In genomic region chr2:151878655-151879563, GRCh38 we compare ENCODE assay signal across 13 cellular contexts. TPM values are rescaled to one million over a fixed set of nuclear protein-coding genes. Genes with fewer than 3 reads are reported as not detected.
DNase-seq lines count a peak whose midpoint lies in the region; ATAC-seq, FAIRE-seq and TF ChIP-seq lines count a peak whose summit lies in the region.
"Had no signal": no experiment of that assay in that cellular context is flagged by ENCODE, and none has a peak within 500 bp of the region (broad histone marks: within the 10 kb centered on the region; RNA-seq: fewer than 3 reads in every experiment).

No MANE protein-coding gene starts in this region.

- no peaks in the 10 kb centered on the region for H4K20me1 ChIP-seq in PC-9 (ENCODE audit: insufficient read depth)
- H4K20me1 ChIP-seq: BLaER1 had no signal

- no peaks in the 10 kb centered on the region for H3F3A ChIP-seq in PC-9 (ENCODE audit: insufficient read depth, low read depth)

- BruUV-seq in MCF 10A (replicated peaks; lab: Mats Ljungman, UMichigan) (no TSS peak), PC-9 (replicated peaks; lab: Mats Ljungman, UMichigan) (no TSS peak)

- H3K9me3 ChIP-seq in breast epithelium, result no peaks in the 10 kb centered on the region
- H3K9me3 ChIP-seq in PC-9 (ENCODE audit: insufficient read depth, low read depth), result no peaks in the 10 kb centered on the region

- H3K27ac ChIP-seq in breast epithelium (no peak overlapping the region), PC-9 (peak overlapping the region; percentile 24; the same call in 1 of the 2 replicates)
- H3K27ac ChIP-seq: BLaER1 had no signal

- no peak overlapping the region for H2AFZ ChIP-seq in PC-9

- no peaks in the 10 kb centered on the region for H3K27me3 ChIP-seq in breast epithelium
- H3K27me3 ChIP-seq in PC-9 (ENCODE audit: insufficient read depth, low read depth), result no peaks in the 10 kb centered on the region
- H3K27me3 ChIP-seq: BLaER1 had no signal

- H3K4me1 Mint-ChIP-seq in MCF 10A (ENCODE audit: insufficient read depth, unreplicated experiment), result peaks cover 5% of the 10 kb centered on the region
- H3K4me1 Mint-ChIP-seq: naive B cell had no signal

- H3K27ac Mint-ChIP-seq in MCF 10A (ENCODE audit: low read depth, unreplicated experiment), result no peak overlapping the region
- H3K27ac Mint-ChIP-seq: naive B cell had no signal

- peak; percentile 19 for DNase-seq in MCF 10A (ENCODE audit: unreplicated experiment)
- DNase-seq in breast epithelium (ENCODE audit: low spot score in 2 of 2), result no peak
- peak; percentile 18 to 60 for DNase-seq in PC-9
- peak; percentile 18 for DNase-seq in fibroblast of villous mesenchyme (ENCODE audit: low read depth)
- peak; percentile 25 for DNase-seq in urothelium cell line (ENCODE audit: low spot score)
- no peak for DNase-seq in UCSD-AML1 (lab: John Stamatoyannopoulos, UW; ENCODE audit: unreplicated experiment)
- no peak for DNase-seq in DMS 273 treated with DMSO at 0.1 percent for 48 hours (lab: John Stamatoyannopoulos, UW)
- DNase-seq: Karpas-422, naive B cell had no signal

- H3K79me2 ChIP-seq in PC-9 (ENCODE audit: low read depth), result no peaks in the 10 kb centered on the region

- CTCF ChIA-PET in MCF 10A (lab: Yijun Ruan, JAX), result interaction anchor here (0.7 to 0.9 kb wide), 4 partner anchors 8 to 426 kb away, joined by 3 read pairs; no protein-coding TSS in a partner anchor
- CTCF ChIA-PET in PC-9 (lab: Charles Lee), result interaction anchor here (0.6 kb wide), 1 partner anchor 16 kb away, joined by 4 read pairs; no protein-coding TSS in a partner anchor

- ATAC-seq in HG02571 (IDR thresholded peaks at IDR 0.05; ENCODE audit: unreplicated experiment), result no peak

- H3K4me2 ChIP-seq in PC-9, result no peak overlapping the region
- H3K4me2 ChIP-seq: BLaER1 had no signal

- H3K27me3 Mint-ChIP-seq in MCF 10A (ENCODE audit: insufficient read depth, unreplicated experiment), result no peaks in the 10 kb centered on the region
- H3K27me3 Mint-ChIP-seq: naive B cell had no signal

- H3K36me3 Mint-ChIP-seq in MCF 10A (ENCODE audit: insufficient read depth, unreplicated experiment), result no peaks in the 10 kb centered on the region
- H3K36me3 Mint-ChIP-seq: naive B cell had no signal

- H3K9me2 ChIP-seq in PC-9 (ENCODE audit: insufficient read depth), result no peaks in the 10 kb centered on the region

- no peak for TF ChIP-seq POLR2A in breast epithelium (IDR thresholded peaks at IDR 0.05)

- intact Hi-C loops in MCF 10A (cut with micrococcal nuclease), result no loop called here
- intact Hi-C loops in breast epithelium (cut with DNase I; ENCODE audit: low total_unique reads), result no loop called here
- intact Hi-C loops in PC-9 (cut with micrococcal nuclease; ENCODE audit: unreplicated experiment), result no loop called here

- POLR2A ChIA-PET in MCF 10A (lab: Yijun Ruan, JAX) (interaction anchor here (0.6 to 1.0 kb wide), 4 partner anchors 14 to 332 kb away, joined by 3 to 4 read pairs (median 3); no protein-coding TSS in a partner anchor), PC-9 (lab: Charles Lee; ENCODE audit: unreplicated experiment) (interaction anchor here (0.7 kb wide), 1 partner anchor 27 kb away, joined by 6 read pairs; no protein-coding TSS in a partner anchor)

- no peak for TF ChIP-seq CTCF in MCF 10A (IDR thresholded peaks at IDR 0.05; ENCODE audit: unreplicated experiment)
- TF ChIP-seq CTCF in breast epithelium (IDR thresholded peaks at IDR 0.05), result no peak
- TF ChIP-seq CTCF in PC-9 (conservative IDR thresholded peaks at IDR 0.05), result no peak
- TF ChIP-seq CTCF in fibroblast of villous mesenchyme (IDR thresholded peaks at IDR 0.05; ENCODE audit: insufficient read depth, low read depth, low read length), result no peak

- no peak overlapping the region for H3K4me3 Mint-ChIP-seq in MCF 10A (ENCODE audit: unreplicated experiment)
- H3K4me3 Mint-ChIP-seq: naive B cell had no signal

- no peak for FAIRE-seq in urothelium cell line (lab: Jason Lieb, UNC)
- FAIRE-seq: GM19239, TTC549 had no signal

- H3K4me3 ChIP-seq in breast epithelium (no peak overlapping the region), PC-9 (no peak overlapping the region), fibroblast of villous mesenchyme (ENCODE audit: low read depth, low read length) (no peak overlapping the region)
- H3K4me3 ChIP-seq: BLaER1 had no signal

- H3K36me3 ChIP-seq in breast epithelium, result no peaks in the 10 kb centered on the region
- H3K36me3 ChIP-seq in PC-9 (ENCODE audit: low read depth), result no peaks in the 10 kb centered on the region
- H3K36me3 ChIP-seq: BLaER1 had no signal

- H3K4me1 ChIP-seq in breast epithelium (no peaks in the 10 kb centered on the region), PC-9 (replicated peaks; ENCODE audit: insufficient read depth) (peaks cover 7% of the 10 kb centered on the region; the same call in 1 of the 2 replicates)
- H3K4me1 ChIP-seq: BLaER1 had no signal

- no peaks in the 10 kb centered on the region for H3K9me3 Mint-ChIP-seq in MCF 10A (ENCODE audit: unreplicated experiment)

RNA-seq across cellular contexts. Expression of gene ARL5A, which starts 50.7 kb away (rescaled TPM):
- total RNA-seq in MCF 10A (2022), result 34.8 and 40.9 TPM in 2 replicates
- 10 to 100 TPM; 43.2 to 63.1 (median 45.6) TPM for total RNA-seq in breast epithelium
- total RNA-seq in PC-9 (2021), result 36.1 and 47.5 TPM in 2 replicates
- 43.5 and 59.6 TPM in 2 replicates for total RNA-seq in fibroblast of villous mesenchyme

Comparison
In these comparisons a context has a peak if more than half of its experiments do, and no peak if none do; other contexts are left out.
1. DNase-seq: peak in MCF 10A (single experiment), PC-9 (2 of 2), fibroblast of villous mesenchyme (single experiment) and urothelium cell line (single experiment); none in breast epithelium (0 of 2), UCSD-AML1 (single experiment) and DMS 273 treated with DMSO at 0.1 percent for 48 hours (single experiment).